Comparison of ENCODE assay signal across 25 cellular contexts in genomic region chr10:92837462-92837861, GRCh38.
"Had no signal": no experiment of that assay in that cellular context is flagged by ENCODE, and none has a peak within 500 bp of the region (broad histone marks: within the 10 kb centered on the region; RNA-seq: fewer than 3 reads in every experiment).

No MANE protein-coding gene starts in this region.

- H3K27me3 ChIP-seq: adrenal gland, body of pancreas, dorsolateral prefrontal cortex, ovary, tibial nerve had no signal

- H3K36me3 Mint-ChIP-seq: activated naive CD8-positive, alpha-beta T cell treated with anti-CD3 and anti-CD28 coated beads for 36 hours; mesothelial cell of epicardium; naive thymus-derived CD8-positive, alpha-beta T cell; stimulated activated naive B cell treated with anti-CD40 and anti-IgM and Interleukin-4, amounts not matched to agents 10 μg/mL and 1 μg/mL and 100 μg/mL, for 72 hours had no signal

- H3K36me3 ChIP-seq: adrenal gland, ovary, tibial nerve had no signal

- ATAC-seq: body of pancreas; naive thymus-derived CD8-positive, alpha-beta T cell; SK-N-SH treated with all-trans-retinoic acid at 6 μM for 48 hours; stimulated activated naive B cell treated with anti-CD40 and anti-IgM and Interleukin-4, amounts not matched to agents 10 μg/mL and 1 μg/mL and 100 μg/mL, for 72 hours had no signal

- H3K27ac ChIP-seq: adrenal gland, body of pancreas, dorsolateral prefrontal cortex, ovary had no signal

- H3K4me3 ChIP-seq: adrenal gland, body of pancreas, dorsolateral prefrontal cortex, ovary, tibial nerve had no signal

- H3K9me3 Mint-ChIP-seq: activated naive CD4-positive, alpha-beta T cell treated with anti-CD3 and anti-CD28 coated beads for 36 hours; activated naive CD8-positive, alpha-beta T cell treated with anti-CD3 and anti-CD28 coated beads for 36 hours; mesothelial cell of epicardium; naive thymus-derived CD8-positive, alpha-beta T cell; stimulated activated naive B cell treated with anti-CD40 and anti-IgM and Interleukin-4, amounts not matched to agents 10 μg/mL and 1 μg/mL and 100 μg/mL, for 72 hours had no signal

- H3K27me3 Mint-ChIP-seq: activated naive CD8-positive, alpha-beta T cell treated with anti-CD3 and anti-CD28 coated beads for 36 hours; naive thymus-derived CD8-positive, alpha-beta T cell; stimulated activated naive B cell treated with anti-CD40 and anti-IgM and Interleukin-4, amounts not matched to agents 10 μg/mL and 1 μg/mL and 100 μg/mL, for 72 hours had no signal

- DNase-seq: activated CD4-positive, alpha-beta T cell treated with anti-CD3 and anti-CD28 coated beads, Interleukin-2, amount 50 U/mL, for 1 hour; activated CD4-positive, CD25-positive, alpha-beta regulatory T cell treated with anti-CD3 and anti-CD28 coated beads, Interleukin-2, amount 50 U/mL, for 72 hours; activated CD8-positive, alpha-beta memory T cell treated with anti-CD3 and anti-CD28 coated beads for 24 hours; activated effector memory CD4-positive, alpha-beta T cell treated with Interleukin-2 at 50 U/mL for 16 hours; activated naive CD4-positive, alpha-beta T cell treated with anti-CD3 and anti-CD28 coated beads for 36 hours; activated naive CD8-positive, alpha-beta T cell treated with anti-CD3 and anti-CD28 coated beads for 36 hours; adrenal gland; aorta; body of pancreas; dorsolateral prefrontal cortex; effector memory CD4-positive, alpha-beta T cell; erythroblast; head of caudate nucleus; hypothalamus; naive thymus-derived CD8-positive, alpha-beta T cell; ovary; retina; stimulated activated CD4-positive, alpha-beta T cell treated with anti-CD3 and anti-CD28 coated beads, Interleukin-15, amount 100 ng/mL, for 24 hours; stimulated activated CD4-positive, alpha-beta T cell treated with anti-CD3 and anti-CD28 coated beads, Interleukin-2, amount 100 ng/mL, for 24 hours; stimulated activated naive B cell treated with anti-CD40 and anti-IgM and Interleukin-4, amounts not matched to agents 10 μg/mL and 1 μg/mL and 100 μg/mL, for 72 hours; T-helper 2 cell had no signal

- H3K9me3 ChIP-seq: adrenal gland, body of pancreas, ovary, tibial nerve had no signal

- H3K27ac Mint-ChIP-seq: activated naive CD4-positive, alpha-beta T cell treated with anti-CD3 and anti-CD28 coated beads for 36 hours; activated naive CD8-positive, alpha-beta T cell treated with anti-CD3 and anti-CD28 coated beads for 36 hours; mesothelial cell of epicardium; naive thymus-derived CD8-positive, alpha-beta T cell; progenitor cell of endocrine pancreas; stimulated activated naive B cell treated with anti-CD40 and anti-IgM and Interleukin-4, amounts not matched to agents 10 μg/mL and 1 μg/mL and 100 μg/mL, for 72 hours had no signal

- H3K4me3 Mint-ChIP-seq: activated naive CD4-positive, alpha-beta T cell treated with anti-CD3 and anti-CD28 coated beads for 36 hours; activated naive CD8-positive, alpha-beta T cell treated with anti-CD3 and anti-CD28 coated beads for 36 hours; mesothelial cell of epicardium; naive thymus-derived CD8-positive, alpha-beta T cell; stimulated activated naive B cell treated with anti-CD40 and anti-IgM and Interleukin-4, amounts not matched to agents 10 μg/mL and 1 μg/mL and 100 μg/mL, for 72 hours had no signal
